In the genomic region with DNA sequence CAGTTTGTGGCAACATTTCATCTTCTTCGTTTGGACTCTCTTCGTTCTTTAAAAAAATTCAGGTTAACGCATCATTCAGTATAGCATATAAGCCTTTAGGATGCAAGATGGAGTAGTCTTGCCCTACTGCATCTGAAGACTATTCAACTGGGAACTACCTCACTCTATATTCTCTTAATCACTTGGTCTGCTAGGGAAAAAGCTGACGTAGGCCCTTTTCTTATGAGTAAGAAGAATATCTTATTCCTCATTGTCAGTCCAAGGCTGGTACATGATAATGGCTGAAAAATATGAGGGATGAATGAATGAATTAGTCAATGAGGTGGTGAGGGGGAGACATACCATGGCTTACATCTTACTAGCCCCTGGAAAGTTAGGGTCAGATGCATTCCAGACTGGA, we compare ENCODE assay signal across 36 cellular contexts.
DNase-seq lines count a peak whose midpoint lies in the region; ATAC-seq, FAIRE-seq and TF ChIP-seq lines count a peak whose summit lies in the region.
"Had no signal": no experiment of that assay in that cellular context is flagged by ENCODE, and none has a peak within 500 bp of the region (broad histone marks: within the 10 kb centered on the region; RNA-seq: fewer than 3 reads in every experiment).

No MANE protein-coding gene starts in this region.

- no peak overlapping the region for H2BK15ac ChIP-seq in IMR-90 (ENCODE audit: low read depth, low read length)

- dilution Hi-C loops in IMR-90 (cut with HindIII; ENCODE audit: low sequenced_read_pairs, unreplicated experiment), result no loop called here

- H3K27me3 Mint-ChIP-seq in Calu3 (ENCODE audit: unreplicated experiment), result no peaks in the 10 kb centered on the region
- H3K27me3 Mint-ChIP-seq: B cell; CD4-positive, alpha-beta memory T cell; CD4-positive, alpha-beta T cell; CD4-positive, CD25-positive, alpha-beta regulatory T cell had no signal

- no peak for ATAC-seq in HepG2
- ATAC-seq in right lobe of liver, result no peak
- no peak for ATAC-seq in A549
- ATAC-seq in IMR-90 (ENCODE audit: low read depth), result no peak
- ATAC-seq: CD8-positive, alpha-beta T cell had no signal

- H3K36me3 ChIP-seq in HepG2 (replicated peaks in 1 of 2; ENCODE audit: control insufficient read depth in 1 of 2, insufficient read depth in 2 of 2, low read length in 2 of 2) (no peaks in the 10 kb centered on the region), right lobe of liver (no peaks in the 10 kb centered on the region), IMR-90 (ENCODE audit: control insufficient read depth, insufficient read depth, low read length) (no peaks in the 10 kb centered on the region)
- H3K36me3 ChIP-seq: BE2C; BLaER1; BLaER1 treated with 17β-estradiol and CSF1 and Interleukin-3, amounts not matched to agents 10 nM and 100 nM had no signal

- intact Hi-C loops in HepG2 (cut with micrococcal nuclease; ENCODE audit: unreplicated experiment), result no loop called here
- intact Hi-C loops in right lobe of liver (cut with DNase I), result no loop called here
- intact Hi-C loops in IMR-90 (cut with micrococcal nuclease), result no loop called here
- intact Hi-C loops in Calu3 (cut with micrococcal nuclease; ENCODE audit: unreplicated experiment), result no loop called here

- no peaks in the 10 kb centered on the region for H3K79me2 ChIP-seq in HepG2 (ENCODE audit: insufficient read depth, low read length)

- no peak overlapping the region for H3K4ac ChIP-seq in IMR-90 (ENCODE audit: low read depth, low read length)

- H3K9me3 ChIP-seq in HepG2 (ENCODE audit: low read length) (no peaks in the 10 kb centered on the region), right lobe of liver (no peaks in the 10 kb centered on the region), A549 (no peaks in the 10 kb centered on the region), IMR-90 (ENCODE audit: control insufficient read depth, insufficient read depth, low read length) (no peaks in the 10 kb centered on the region)
- H3K9me3 ChIP-seq: BE2C; BLaER1; BLaER1 treated with 17β-estradiol and CSF1 and Interleukin-3, amounts not matched to agents 10 nM and 100 nM; Caco-2 had no signal

- no peak overlapping the region for H3K27ac Mint-ChIP-seq in Calu3 (ENCODE audit: unreplicated experiment)
- H3K27ac Mint-ChIP-seq: B cell; CD14-positive monocyte; CD4-positive, alpha-beta memory T cell; CD4-positive, alpha-beta T cell; CD4-positive, CD25-positive, alpha-beta regulatory T cell; CD8-positive, alpha-beta memory T cell; CD8-positive, alpha-beta T cell had no signal

- H3K4me3 ChIP-seq in HepG2 (replicated peaks in 1 of 3; ENCODE audit: insufficient read depth in 1 of 3, low read depth in 2 of 3, low read length in 3 of 3) (no peak overlapping the region), right lobe of liver (no peak overlapping the region), A549 (no peak overlapping the region), IMR-90 (ENCODE audit: insufficient read depth, low read depth, low read length) (no peak overlapping the region)
- H3K4me3 ChIP-seq: BLaER1; BLaER1 treated with 17β-estradiol and CSF1 and Interleukin-3, amounts not matched to agents 10 nM and 100 nM had no signal

- DNase-seq in HepG2 (ENCODE audit: low spot score), result no peak
- DNase-seq in right lobe of liver, result no peak
- DNase-seq in A549 (ENCODE audit: low read depth in 1 of 2, low spot score in 1 of 2), result no peak
- no peak for DNase-seq in D721Med (ENCODE audit: insufficient read length, low spot score)
- DNase-seq in IMR-90, result no peak
- no peak for DNase-seq in Calu3
- DNase-seq in G401 (ENCODE audit: low spot score), result no peak
- no peak for DNase-seq in effector CD8-positive, alpha-beta T cell (lab: John Stamatoyannopoulos, UW)
- DNase-seq: 8988T; ACHN; AML-193; BE2C; C1 segment of cervical spinal cord; Caco-2; CD4-positive, alpha-beta memory T cell; CD4-positive, alpha-beta T cell; CD4-positive, CD25-positive, alpha-beta regulatory T cell; CD8-positive, alpha-beta memory T cell; CD8-positive, alpha-beta T cell; COR-L47; DMS 273 treated with DMSO at 0.1 percent for 48 hours; DMS153; DMS53; DMS79; DMS79 treated with DMSO at 0.1 percent for 48 hours; DND-41; EL; GDM1 had no signal

- no peak overlapping the region for H2BK20ac ChIP-seq in IMR-90 (ENCODE audit: low read depth, low read length)

- H3K27me3 ChIP-seq in HepG2 (ENCODE audit: control insufficient read depth in 1 of 2, insufficient read depth in 2 of 2, low read length in 2 of 2), result no peaks in the 10 kb centered on the region
- H3K27me3 ChIP-seq in right lobe of liver, result no peaks in the 10 kb centered on the region
- no peaks in the 10 kb centered on the region for H3K27me3 ChIP-seq in IMR-90 (ENCODE audit: control insufficient read depth, insufficient read depth, low read length)
- H3K27me3 ChIP-seq: BE2C; BLaER1; BLaER1 treated with 17β-estradiol and CSF1 and Interleukin-3, amounts not matched to agents 10 nM and 100 nM had no signal

- H2AK5ac ChIP-seq in IMR-90 (ENCODE audit: low read depth, low read length), result no peak overlapping the region

- no peak overlapping the region for H4K8ac ChIP-seq in IMR-90 (ENCODE audit: low read depth in 2 of 2, low read length in 2 of 2)

- H4K91ac ChIP-seq in IMR-90 (ENCODE audit: insufficient read depth, low read depth, low read length), result no peak overlapping the region

- no peaks in the 10 kb centered on the region for H3K79me1 ChIP-seq in IMR-90 (ENCODE audit: low read depth in 1 of 2, low read length in 2 of 2)

- H4K20me1 ChIP-seq in HepG2 (ENCODE audit: insufficient read depth, low read length) (no peaks in the 10 kb centered on the region), IMR-90 (ENCODE audit: insufficient read depth, low read length) (no peaks in the 10 kb centered on the region)
- H4K20me1 ChIP-seq: BLaER1; BLaER1 treated with 17β-estradiol and CSF1 and Interleukin-3, amounts not matched to agents 10 nM and 100 nM had no signal

- no peak for TF ChIP-seq POLR2A in HepG2 (IDR thresholded peaks at IDR 0.05; ENCODE audit: insufficient read depth in 1 of 2, low read depth in 2 of 2, low read length in 2 of 2)
- TF ChIP-seq POLR2A in right lobe of liver (IDR thresholded peaks at IDR 0.05), result no peak
- TF ChIP-seq POLR2A in A549 (IDR thresholded peaks at IDR 0.05; ENCODE audit: low read length), result no peak
- no peak for TF ChIP-seq POLR2A in IMR-90 (IDR thresholded peaks at IDR 0.05; ENCODE audit: low read depth, low read length)

- H3K23ac ChIP-seq in IMR-90 (ENCODE audit: low read depth, low read length), result no peak overlapping the region

- POLR2A ChIA-PET in HepG2 (lab: Yijun Ruan, JAX) (no interaction called here), A549 (lab: Yijun Ruan, JAX) (no interaction called here), IMR-90 (lab: Charles Lee; ENCODE audit: unreplicated experiment) (no interaction called here)

- no peak overlapping the region for H2BK120ac ChIP-seq in IMR-90 (ENCODE audit: low read depth, low read length)

- H3K4me3 Mint-ChIP-seq in Calu3 (ENCODE audit: low read depth, unreplicated experiment), result no peak overlapping the region
- H3K4me3 Mint-ChIP-seq: B cell; CD14-positive monocyte; CD4-positive, alpha-beta memory T cell; CD4-positive, alpha-beta T cell; CD4-positive, CD25-positive, alpha-beta regulatory T cell; CD8-positive, alpha-beta memory T cell; CD8-positive, alpha-beta T cell had no signal

- peaks cover 25% of the 10 kb centered on the region for H3K4me1 ChIP-seq in HepG2 (ENCODE audit: insufficient read depth, low read length)
- no peaks in the 10 kb centered on the region for H3K4me1 ChIP-seq in right lobe of liver
- H3K4me1 ChIP-seq in A549, result no peaks in the 10 kb centered on the region
- H3K4me1 ChIP-seq in IMR-90 (ENCODE audit: control insufficient read depth, insufficient read depth, low read length), result peaks cover under 1% of the 10 kb centered on the region; the same call in 1 of the 2 replicates
- H3K4me1 ChIP-seq: BE2C; BLaER1; BLaER1 treated with 17β-estradiol and CSF1 and Interleukin-3, amounts not matched to agents 10 nM and 100 nM had no signal

- CTCF ChIA-PET in HepG2 (lab: Yijun Ruan, JAX; ENCODE audit: low intra/inter-chr PET ratio, low total read pairs) (no interaction called here), A549 (lab: Yijun Ruan, JAX) (no interaction called here), IMR-90 (lab: Yijun Ruan, JAX) (interaction anchor here (0.8 kb wide), 1 partner anchor 587 kb away, joined by 4 read pairs; no protein-coding TSS in a partner anchor), Calu3 (lab: Charles Lee) (no interaction called here)

- H2AK9ac ChIP-seq in IMR-90 (replicated peaks; ENCODE audit: low read depth, low read length, poor library complexity), result no peak overlapping the region

- H3K9me3 Mint-ChIP-seq in Calu3 (ENCODE audit: low read depth, unreplicated experiment), result no peaks in the 10 kb centered on the region
- H3K9me3 Mint-ChIP-seq: CD8-positive, alpha-beta T cell had no signal

- no peak overlapping the region for H3K9ac ChIP-seq in HepG2 (ENCODE audit: insufficient read depth, low read depth, low read length)
- H3K9ac ChIP-seq in IMR-90 (ENCODE audit: low read depth, low read length), result no peak overlapping the region
- H3K9ac ChIP-seq: BLaER1; BLaER1 treated with 17β-estradiol and CSF1 and Interleukin-3, amounts not matched to agents 10 nM and 100 nM had no signal

- H3K56ac ChIP-seq in IMR-90 (ENCODE audit: extremely low read depth, insufficient read depth, low read length), result no peak overlapping the region

- H4K5ac ChIP-seq in IMR-90 (ENCODE audit: low read depth, low read length), result no peak overlapping the region

- no peak overlapping the region for H3K18ac ChIP-seq in IMR-90 (ENCODE audit: low read depth, low read length)

- H3K9me1 ChIP-seq in IMR-90 (ENCODE audit: insufficient read depth, low read length), result no peaks in the 10 kb centered on the region

- TF ChIP-seq EP300 in HepG2 (IDR thresholded peaks at IDR 0.05; ENCODE audit: low read depth in 2 of 2, low read length in 2 of 2), result no peak
- no peak for TF ChIP-seq EP300 in HepG2 (CRISPR knock-in tag; IDR thresholded peaks at IDR 0.05; ENCODE audit: borderline replicate concordance)
- no peak for TF ChIP-seq EP300 in A549 (IDR thresholded peaks at IDR 0.05)

- H2AFZ ChIP-seq in HepG2 (ENCODE audit: low read length) (no peak overlapping the region), IMR-90 (replicated peaks; ENCODE audit: low read length, poor library complexity) (no peak overlapping the region)

- no peaks in the 10 kb centered on the region for H3K4me1 Mint-ChIP-seq in Calu3 (ENCODE audit: low read depth, unreplicated experiment)
- H3K4me1 Mint-ChIP-seq: B cell; CD14-positive monocyte; CD4-positive, alpha-beta memory T cell; CD4-positive, CD25-positive, alpha-beta regulatory T cell; CD8-positive, alpha-beta memory T cell had no signal

- no peak overlapping the region for H3K4me2 ChIP-seq in HepG2 (ENCODE audit: low read depth, low read length)
- H3K4me2 ChIP-seq in A549, result no peak overlapping the region
- no peak overlapping the region for H3K4me2 ChIP-seq in IMR-90 (ENCODE audit: low read depth, low read length)
- H3K4me2 ChIP-seq: BLaER1; BLaER1 treated with 17β-estradiol and CSF1 and Interleukin-3, amounts not matched to agents 10 nM and 100 nM had no signal

- no peak overlapping the region for H3K14ac ChIP-seq in IMR-90 (replicated peaks; ENCODE audit: low read depth, low read length)

- BruUV-seq in HepG2 (replicated peaks; lab: Mats Ljungman, UMichigan), result no TSS peak
- BruUV-seq in IMR-90 (replicated peaks; lab: Mats Ljungman, UMichigan), result no TSS peak
- no TSS peak for BruUV-seq in Calu3 (replicated peaks; lab: Mats Ljungman, UMichigan)

- H3K36me3 Mint-ChIP-seq in Calu3 (ENCODE audit: insufficient read depth, unreplicated experiment), result no peaks in the 10 kb centered on the region
- H3K36me3 Mint-ChIP-seq: CD14-positive monocyte; CD4-positive, alpha-beta memory T cell; CD4-positive, CD25-positive, alpha-beta regulatory T cell; CD8-positive, alpha-beta memory T cell; CD8-positive, alpha-beta T cell had no signal

- TF ChIP-seq CTCF in HepG2 (CRISPR knock-in tag; IDR thresholded peaks at IDR 0.05) (no peak), right lobe of liver (IDR thresholded peaks at IDR 0.05) (no peak), A549 (IDR thresholded peaks at IDR 0.05) (no peak), D721Med (IDR thresholded peaks at IDR 0.05; ENCODE audit: insufficient read depth, missing control alignments) (no peak), IMR-90 (conservative IDR thresholded peaks at IDR 0.05; ENCODE audit: low read depth, low read length) (no peak), Calu3 (IDR thresholded peaks at IDR 0.05; ENCODE audit: unreplicated experiment) (no peak)

- in situ Hi-C loops in HepG2 (cut with HindIII; ENCODE audit: extremely low pct_ligation_motif_present, low pct_unique_long_range_greater_than_20kb), result no loop called here
- in situ Hi-C loops in IMR-90 (cut with MboI; ENCODE audit: low sequenced_read_pairs), result no loop called here
- in situ Hi-C loops in G401 (cut with HindIII; ENCODE audit: low sequenced_read_pairs), result no loop called here

- TF ChIP-seq RAD21 in HepG2 (CRISPR knock-in tag; IDR thresholded peaks at IDR 0.05) (no peak), A549 (conservative IDR thresholded peaks at IDR 0.05 in 1 of 2, IDR thresholded peaks at IDR 0.05 in 1 of 2) (no peak), IMR-90 (IDR thresholded peaks at IDR 0.05; ENCODE audit: low read length) (no peak)

- 52% methylated on average over 4 of the region's 4 CpGs for WGBS in HepG2 (ENCODE audit: low lambda C conversion rate)
- 47% methylated on average over 4 of the region's 4 CpGs for WGBS in right lobe of liver (ENCODE audit: insufficient coverage, low coverage, low lambda C conversion rate, missing lambda C conversion rate)
- 69% methylated on average over 4 of the region's 4 CpGs for WGBS in A549 (ENCODE audit: missing lambda C conversion rate)
- no CpG with 5 or more reads among the region's 4 CpGs for WGBS in IMR-90 (ENCODE audit: extremely low coverage in 2 of 2, insufficient read length in 1 of 2), 2 experiments

- no peak overlapping the region for H2BK5ac ChIP-seq in IMR-90 (ENCODE audit: low read depth, low read length, poor library complexity, severe bottlenecking)

- H3K27ac ChIP-seq in HepG2 (ENCODE audit: extremely low read length, insufficient read depth, low read length) (no peak overlapping the region), right lobe of liver (no peak overlapping the region), A549 (no peak overlapping the region), IMR-90 (ENCODE audit: insufficient read depth, low read length) (no peak overlapping the region)
- H3K27ac ChIP-seq: 22Rv1; BLaER1; BLaER1 treated with 17β-estradiol and CSF1 and Interleukin-3, amounts not matched to agents 10 nM and 100 nM; C4-2B had no signal

- FAIRE-seq in HepG2 (lab: Jason Lieb, UNC), result no peak
- FAIRE-seq in A549 (lab: Jason Lieb, UNC), result no peak
- FAIRE-seq in D721Med (lab: Jason Lieb, UNC), result peak; percentile 53
- FAIRE-seq: A204.1, G401.6 had no signal
